Comparison of ENCODE assay signal across 1 cellular context in genomic region chr7:73463260-73463659, GRCh38.
TF ChIP-seq lines count a peak whose summit lies in the region.

No MANE protein-coding gene starts in this region.

TF ChIP-seq in K562, 482 proteins besides CTCF, POLR2A, EP300 and RAD21:
- TF ChIP-seq ZNF121 (CRISPR knock-in tag; conservative IDR thresholded peaks at IDR 0.05), result peak; percentile 59; the same call in 1 of the 2 replicates
- TF ChIP-seq ZKSCAN3 (CRISPR knock-in tag; IDR thresholded peaks at IDR 0.05), result no peak
- peak; percentile 18 for TF ChIP-seq RBM25 (IDR thresholded peaks at IDR 0.05; ENCODE audit: low read depth, low read length, severe bottlenecking)
